Comparison of ENCODE assay signal across 12 cellular contexts in genomic region chr1:15957221-15958090, GRCh38. TPM values are rescaled to one million over a fixed set of nuclear protein-coding genes. Genes with fewer than 3 reads are reported as not detected.
A peak's percentile ranks its signal among the peaks of the same experiment; 100 is the strongest.
DNase-seq lines count a peak whose midpoint lies in the region; ATAC-seq and TF ChIP-seq lines count a peak whose summit lies in the region.
"Had no signal": no experiment of that assay in that cellular context is flagged by ENCODE, and none has a peak within 500 bp of the region (broad histone marks: within the 10 kb centered on the region; RNA-seq: fewer than 3 reads in every experiment).

No MANE protein-coding gene starts in this region.

- no peak for ATAC-seq in naive thymus-derived CD8-positive, alpha-beta T cell
- ATAC-seq in GM19467 (IDR thresholded peaks at IDR 0.05; ENCODE audit: unreplicated experiment): no peak
- no peak for ATAC-seq in GM19395 (IDR thresholded peaks at IDR 0.05; ENCODE audit: unreplicated experiment)
- ATAC-seq in GM19397 (IDR thresholded peaks at IDR 0.05; ENCODE audit: unreplicated experiment): no peak

- CTCF ChIA-PET in CD4-positive, alpha-beta memory T cell (lab: Charles Lee; ENCODE audit: partially characterized antibody): interaction anchor here (0.9 to 1.2 kb wide), 2 partner anchors 38 to 127 kb away, joined by 3 to 4 read pairs; no protein-coding TSS in a partner anchor

- peaks cover 8 to 12% of the 10 kb centered on the region in 2 donors for H3K36me3 Mint-ChIP-seq in CD4-positive, alpha-beta memory T cell
- peaks cover 0 to 29% (median 0%) of the 10 kb centered on the region in 3 donors for H3K36me3 Mint-ChIP-seq in naive thymus-derived CD8-positive, alpha-beta T cell

- no peaks in the 10 kb centered on the region for H3K27me3 ChIP-seq in CD4-positive, alpha-beta memory T cell (ENCODE audit: insufficient read depth, low read length)
- H3K27me3 ChIP-seq in brain microvascular endothelial cell (replicated peaks): no peaks in the 10 kb centered on the region

- no peaks in the 10 kb centered on the region for H3K9me3 Mint-ChIP-seq in CD4-positive, alpha-beta memory T cell
- no peaks in the 10 kb centered on the region for H3K9me3 Mint-ChIP-seq in naive thymus-derived CD8-positive, alpha-beta T cell

- no peaks in the 10 kb centered on the region for H3K9me3 ChIP-seq in CD4-positive, alpha-beta memory T cell (ENCODE audit: control insufficient read depth in 1 of 2, low read length in 2 of 2)

- DNase-seq in CD4-positive, alpha-beta memory T cell: no peak
- peak; percentile 47 for DNase-seq in HuH-7 (ENCODE audit: low spot score)
- DNase-seq in brain microvascular endothelial cell: no peak
- DNase-seq in naive thymus-derived CD8-positive, alpha-beta T cell: no peak
- DNase-seq in NCI-H187 treated with DMSO at 0.1 percent for 48 hours (lab: John Stamatoyannopoulos, UW): no peak
- DNase-seq: NCI-H1417 had no signal

- H3K27ac ChIP-seq in CD4-positive, alpha-beta memory T cell (ENCODE audit: low read depth, low read length): no peak overlapping the region
- no peak overlapping the region for H3K27ac ChIP-seq in brain microvascular endothelial cell

- H3K27ac Mint-ChIP-seq in CD4-positive, alpha-beta memory T cell: peak overlapping the region in 4 of 7 donors; percentile 19 to 65 (median 58)
- peak overlapping the region in 9 of 10 donors; percentile 13 to 78 (median 44) for H3K27ac Mint-ChIP-seq in naive thymus-derived CD8-positive, alpha-beta T cell

- H3K4me1 ChIP-seq in CD4-positive, alpha-beta memory T cell (ENCODE audit: insufficient read depth, low read length): peaks cover 49% of the 10 kb centered on the region

- in situ Hi-C loops in brain microvascular endothelial cell (cut with HindIII; ENCODE audit: low pct_ligation_motif_present, low sequenced_read_pairs): no loop called here

- intact Hi-C loops in CD4-positive, alpha-beta memory T cell (cut with micrococcal nuclease): no loop called here

- no peak overlapping the region for H3K4me3 ChIP-seq in CD4-positive, alpha-beta memory T cell (ENCODE audit: low read length in 2 of 2)
- H3K4me3 ChIP-seq in brain microvascular endothelial cell (ENCODE audit: low read depth, low read length): no peak overlapping the region

- H3K4me3 Mint-ChIP-seq in CD4-positive, alpha-beta memory T cell: peak overlapping the region in 1 of 8 donors; percentile 47
- H3K4me3 Mint-ChIP-seq in naive thymus-derived CD8-positive, alpha-beta T cell: peak overlapping the region in 1 of 10 donors; percentile 51

- POLR2A ChIA-PET in CD4-positive, alpha-beta memory T cell (lab: Charles Lee; ENCODE audit: partially characterized antibody): interaction anchor here (1.5 kb wide), 1 partner anchor 9 kb away, joined by 4 read pairs; no protein-coding TSS in a partner anchor
- POLR2A ChIA-PET in naive thymus-derived CD8-positive, alpha-beta T cell (lab: Charles Lee): interaction anchor here (0.6 to 1.4 kb wide), 3 partner anchors 9 to 31 kb away, joined by 3 to 4 read pairs (median 4); no protein-coding TSS in a partner anchor

- H3K36me3 ChIP-seq in CD4-positive, alpha-beta memory T cell (ENCODE audit: insufficient read depth, low read length): peaks cover 6% of the 10 kb centered on the region
- H3K36me3 ChIP-seq in brain microvascular endothelial cell (replicated peaks): no peaks in the 10 kb centered on the region

- TF ChIP-seq CTCF in brain microvascular endothelial cell (IDR thresholded peaks at IDR 0.05; ENCODE audit: low read depth, low read length, missing control alignments): peak; percentile 70

- peaks cover 39 to 83% (median 61%) of the 10 kb centered on the region in 4 donors for H3K4me1 Mint-ChIP-seq in CD4-positive, alpha-beta memory T cell
- peaks cover 39 to 81% (median 67%) of the 10 kb centered on the region in 4 donors for H3K4me1 Mint-ChIP-seq in naive thymus-derived CD8-positive, alpha-beta T cell

- no peaks in the 10 kb centered on the region for H3K27me3 Mint-ChIP-seq in CD4-positive, alpha-beta memory T cell
- no peaks in the 10 kb centered on the region for H3K27me3 Mint-ChIP-seq in naive thymus-derived CD8-positive, alpha-beta T cell

RNA-seq across cellular contexts. Expression of gene ZBTB17, which starts 18.4 kb away (rescaled TPM):
- 10 to 100 TPM; 52.6 to 61.0 TPM for total RNA-seq in CD4-positive, alpha-beta memory T cell
- polyA plus RNA-seq in CD4-positive, alpha-beta memory T cell: 10 to 100 TPM in 1 of 2 donors, 1 to 10 TPM in 1; 5.2 to 24.3 TPM
- total RNA-seq in naive thymus-derived CD8-positive, alpha-beta T cell: 10 to 100 TPM; 49.3 to 58.1 TPM
- polyA plus RNA-seq in naive thymus-derived CD8-positive, alpha-beta T cell: 10 to 100 TPM; 10.2 to 23.3 (median 11.1) TPM

RNA-seq across cellular contexts. Expression of gene SRARP, which starts 46.6 kb away (rescaled TPM):
- total RNA-seq in CD4-positive, alpha-beta memory T cell: not detected
- polyA plus RNA-seq in CD4-positive, alpha-beta memory T cell: not detected
- not detected for total RNA-seq in naive thymus-derived CD8-positive, alpha-beta T cell
- polyA plus RNA-seq in naive thymus-derived CD8-positive, alpha-beta T cell: not detected
- total RNA-seq: activated CD8-positive, alpha-beta memory T cell treated with anti-CD3 and anti-CD28 coated beads for 36 hours; pulmonary artery endothelial cell; RPMI7951 had no signal
